ENCODE assay signal across 8 cellular contexts in genomic region chr7:140478361-140479061, GRCh38. TPM values are rescaled to one million over a fixed set of nuclear protein-coding genes. Genes with fewer than 3 reads are reported as not detected.
DNase-seq lines count a peak whose midpoint lies in the region; ATAC-seq and TF ChIP-seq lines count a peak whose summit lies in the region.

No MANE protein-coding gene starts in this region.

- H3K9me3 Mint-ChIP-seq in activated CD4-positive, alpha-beta memory T cell treated with anti-CD3 and anti-CD28 coated beads for 36 hours, result no peaks in the 10 kb centered on the region
- no peaks in the 10 kb centered on the region for H3K9me3 Mint-ChIP-seq in stimulated activated naive B cell treated with anti-CD40 and anti-IgM and Interleukin-4, amounts not matched to agents 10 μg/mL and 1 μg/mL and 100 μg/mL, for 72 hours

- peaks cover 28% of the 10 kb centered on the region for H3K4me1 Mint-ChIP-seq in activated CD4-positive, alpha-beta memory T cell treated with anti-CD3 and anti-CD28 coated beads for 36 hours (ENCODE audit: low read depth)
- H3K4me1 Mint-ChIP-seq in stimulated activated naive B cell treated with anti-CD40 and anti-IgM and Interleukin-4, amounts not matched to agents 10 μg/mL and 1 μg/mL and 100 μg/mL, for 72 hours, result peaks cover 8 to 25% of the 10 kb centered on the region in 2 donors

- peak; percentile 24 for ATAC-seq in GM18505 (IDR thresholded peaks at IDR 0.05; ENCODE audit: unreplicated experiment)
- ATAC-seq in HG02981 (IDR thresholded peaks at IDR 0.05; ENCODE audit: unreplicated experiment), result peak; percentile 19
- ATAC-seq in stimulated activated naive B cell treated with anti-CD40 and anti-IgM and Interleukin-4, amounts not matched to agents 10 μg/mL and 1 μg/mL and 100 μg/mL, for 72 hours (replicated peaks), result peak; percentile 51 to 54

- peak overlapping the region; percentile 93 for H3K27ac ChIP-seq in 22Rv1

- H3K27me3 ChIP-seq in mononuclear cell (ENCODE audit: insufficient read depth, low read length), result no peaks in the 10 kb centered on the region

- CTCF ChIA-PET in activated CD4-positive, alpha-beta memory T cell treated with anti-CD3 and anti-CD28 coated beads for 36 hours (lab: Charles Lee), result interaction anchor here (1.2 to 4.2 kb wide), 4 partner anchors 8 to 175 kb away, joined by 3 to 23 read pairs (median 6); no protein-coding TSS in a partner anchor

- peak overlapping the region; percentile 83 for H3K4me3 Mint-ChIP-seq in activated CD4-positive, alpha-beta memory T cell treated with anti-CD3 and anti-CD28 coated beads for 36 hours
- peak overlapping the region; percentile 90 to 97 for H3K4me3 Mint-ChIP-seq in stimulated activated naive B cell treated with anti-CD40 and anti-IgM and Interleukin-4, amounts not matched to agents 10 μg/mL and 1 μg/mL and 100 μg/mL, for 72 hours

- peak overlapping the region; percentile 91 for H3K4me3 ChIP-seq in mononuclear cell (ENCODE audit: low read length)

- peaks cover 32% of the 10 kb centered on the region for H3K4me1 ChIP-seq in mononuclear cell (ENCODE audit: insufficient read depth, low read length)

- peak; percentile 40 for DNase-seq in NCI-H2196 (lab: John Stamatoyannopoulos, UW; ENCODE audit: unreplicated experiment)
- DNase-seq in activated CD4-positive, alpha-beta memory T cell treated with anti-CD3 and anti-CD28 coated beads for 36 hours, result peak; percentile 58
- peak; percentile 40 for DNase-seq in epidermal melanocyte (ENCODE audit: insufficient read length, low spot score)
- DNase-seq in stimulated activated naive B cell treated with anti-CD40 and anti-IgM and Interleukin-4, amounts not matched to agents 10 μg/mL and 1 μg/mL and 100 μg/mL, for 72 hours, result peak; percentile 20

- intact Hi-C loops in activated CD4-positive, alpha-beta memory T cell treated with anti-CD3 and anti-CD28 coated beads for 36 hours (cut with micrococcal nuclease), result loop anchor here (1.0 to 5.0 kb wide), 8 partner anchors 80 to 1260 kb away; partner anchors contain the start of genes NDUFB2, SLC37A3 and SSBP1

- H3K9me3 ChIP-seq in mononuclear cell (ENCODE audit: low read depth, low read length), result no peaks in the 10 kb centered on the region

- POLR2A ChIA-PET in activated CD4-positive, alpha-beta memory T cell treated with anti-CD3 and anti-CD28 coated beads for 36 hours (lab: Charles Lee), result interaction anchor here (0.8 to 2.7 kb wide), 11 partner anchors 11 to 535 kb away, joined by 3 to 16 read pairs (median 3); partner anchors contain the start of genes ADCK2 and SLC37A3

- no peak for TF ChIP-seq POLR2A in GM18505 (IDR thresholded peaks at IDR 0.05; ENCODE audit: borderline replicate concordance, extremely low read depth, insufficient read depth, insufficient read length)

- no peaks in the 10 kb centered on the region for H3K27me3 Mint-ChIP-seq in activated CD4-positive, alpha-beta memory T cell treated with anti-CD3 and anti-CD28 coated beads for 36 hours
- H3K27me3 Mint-ChIP-seq in stimulated activated naive B cell treated with anti-CD40 and anti-IgM and Interleukin-4, amounts not matched to agents 10 μg/mL and 1 μg/mL and 100 μg/mL, for 72 hours, result no peaks in the 10 kb centered on the region

- no peak for TF ChIP-seq CTCF in 22Rv1 (IDR thresholded peaks at IDR 0.05)

- peaks cover 7% of the 10 kb centered on the region for H3K36me3 Mint-ChIP-seq in activated CD4-positive, alpha-beta memory T cell treated with anti-CD3 and anti-CD28 coated beads for 36 hours
- peaks cover 0 to 9% of the 10 kb centered on the region in 2 donors for H3K36me3 Mint-ChIP-seq in stimulated activated naive B cell treated with anti-CD40 and anti-IgM and Interleukin-4, amounts not matched to agents 10 μg/mL and 1 μg/mL and 100 μg/mL, for 72 hours

- peak overlapping the region; percentile 76 for H3K27ac Mint-ChIP-seq in activated CD4-positive, alpha-beta memory T cell treated with anti-CD3 and anti-CD28 coated beads for 36 hours
- H3K27ac Mint-ChIP-seq in stimulated activated naive B cell treated with anti-CD40 and anti-IgM and Interleukin-4, amounts not matched to agents 10 μg/mL and 1 μg/mL and 100 μg/mL, for 72 hours, result peak overlapping the region; percentile 98

RNA-seq across cellular contexts. Expression of gene MKRN1, which starts 0.8 kb away (rescaled TPM):
- total RNA-seq in activated CD4-positive, alpha-beta memory T cell treated with anti-CD3 and anti-CD28 coated beads for 36 hours, result 100 to 1,000 TPM; 104 to 106 TPM
- 153 TPM for total RNA-seq in mononuclear cell

Comparison
In these comparisons a context has a peak if more than half of its experiments do, and no peak if none do; other contexts are left out.
1. Peak in every context shown above with its lines: DNase-seq, ATAC-seq, H3K4me3 ChIP-seq and H3K27ac ChIP-seq.